In the genomic region with DNA sequence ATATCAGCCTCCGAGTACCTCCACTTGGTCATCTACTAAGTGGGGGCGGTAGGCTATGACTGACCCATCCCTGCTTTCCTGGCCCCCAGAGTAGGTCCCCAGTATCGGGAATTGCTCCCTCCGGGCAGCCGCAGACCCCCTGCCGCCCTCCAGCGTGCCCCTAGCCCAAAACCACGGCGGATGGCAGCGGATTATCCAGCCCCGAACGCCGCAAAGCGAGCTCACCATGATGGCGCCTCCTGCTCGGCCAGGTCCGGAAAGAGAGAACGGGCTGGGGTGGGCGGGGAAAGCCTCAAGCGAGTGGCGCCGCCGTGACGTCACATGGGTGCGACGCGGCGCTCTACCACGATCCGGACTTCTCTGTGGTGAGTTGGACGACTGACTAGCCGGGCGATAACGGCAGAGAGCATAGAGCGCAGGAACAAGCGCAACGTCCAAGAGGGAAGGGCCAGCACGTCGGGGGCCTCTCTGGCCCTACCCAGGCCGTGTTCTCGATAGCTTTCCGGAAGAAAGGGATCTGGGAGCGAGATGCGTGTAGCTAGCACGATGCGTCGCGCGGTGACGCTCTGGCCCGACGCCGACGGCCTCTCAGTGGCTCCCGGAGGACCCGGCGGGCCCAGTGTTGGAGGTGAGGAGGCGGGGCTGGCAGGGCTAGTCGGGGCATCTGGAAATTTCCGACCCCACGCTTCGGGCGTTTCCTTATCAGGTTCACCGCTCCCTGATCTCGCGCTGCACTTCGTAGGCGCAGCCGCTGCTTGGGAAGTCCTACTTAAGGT, we compare ENCODE assay signal across 1 cellular context.
TF ChIP-seq lines count a peak whose summit lies in the region.

Gene RPL18 (minus strand): TSS at position 263 of the 776 bp plus-strand sequence. CDS start 35 bp downstream, at position 228.
Gene SPHK2 (plus strand): TSS at position 591 of the 776 bp plus-strand sequence. CDS start 1,009 bp downstream, outside the sequence.

TF ChIP-seq in K562, 482 proteins besides CTCF, POLR2A, EP300 and RAD21 (continued from another document and continues in another):
- peak; percentile 74 to 79 for TF ChIP-seq E2F6 (IDR thresholded peaks at IDR 0.05; ENCODE audit: borderline replicate concordance in 1 of 2, extremely low read depth in 1 of 2, insufficient read depth in 1 of 2, insufficient read length in 1 of 2, low read depth in 1 of 2, low read length in 1 of 2, poor library complexity in 1 of 2, severe bottlenecking in 1 of 2)
- TF ChIP-seq, protein P1, sequence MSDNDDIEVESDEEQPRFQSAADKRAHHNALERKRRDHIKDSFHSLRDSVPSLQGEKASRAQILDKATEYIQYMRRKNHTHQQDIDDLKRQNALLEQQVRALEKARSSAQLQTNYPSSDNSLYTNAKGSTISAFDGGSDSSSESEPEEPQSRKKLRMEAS (CRISPR knock-in tag; IDR thresholded peaks at IDR 0.05), result peak; percentile 95
- TF ChIP-seq THAP12 (CRISPR knock-in tag; IDR thresholded peaks at IDR 0.05), result peak; percentile 99
- TF ChIP-seq, protein P2, sequence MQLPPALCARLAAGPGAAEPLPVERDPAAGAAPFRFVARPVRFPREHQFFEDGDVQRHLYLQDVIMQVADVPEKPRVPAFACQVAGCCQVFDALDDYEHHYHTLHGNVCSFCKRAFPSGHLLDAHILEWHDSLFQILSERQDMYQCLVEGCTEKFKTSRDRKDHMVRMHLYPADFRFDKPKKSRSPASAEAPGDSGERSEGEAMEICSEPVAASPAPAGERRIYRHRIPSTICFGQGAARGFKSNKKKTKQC (CRISPR knock-in tag; IDR thresholded peaks at IDR 0.05), result 0 out of 2 replicates have a peak, but pooled peaks have one; percentile 48
- TF ChIP-seq, protein P3, sequence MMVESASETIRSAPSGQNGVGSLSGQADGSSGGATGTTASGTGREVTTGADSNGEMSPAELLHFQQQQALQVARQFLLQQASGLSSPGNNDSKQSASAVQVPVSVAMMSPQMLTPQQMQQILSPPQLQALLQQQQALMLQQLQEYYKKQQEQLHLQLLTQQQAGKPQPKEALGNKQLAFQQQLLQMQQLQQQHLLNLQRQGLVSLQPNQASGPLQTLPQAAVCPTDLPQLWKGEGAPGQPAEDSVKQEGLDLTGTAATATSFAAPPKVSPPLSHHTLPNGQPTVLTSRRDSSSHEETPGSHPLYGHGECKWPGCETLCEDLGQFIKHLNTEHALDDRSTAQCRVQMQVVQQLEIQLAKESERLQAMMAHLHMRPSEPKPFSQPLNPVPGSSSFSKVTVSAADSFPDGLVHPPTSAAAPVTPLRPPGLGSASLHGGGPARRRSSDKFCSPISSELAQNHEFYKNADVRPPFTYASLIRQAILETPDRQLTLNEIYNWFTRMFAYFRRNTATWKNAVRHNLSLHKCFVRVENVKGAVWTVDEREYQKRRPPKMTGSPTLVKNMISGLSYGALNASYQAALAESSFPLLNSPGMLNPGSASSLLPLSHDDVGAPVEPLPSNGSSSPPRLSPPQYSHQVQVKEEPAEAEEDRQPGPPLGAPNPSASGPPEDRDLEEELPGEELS (CRISPR knock-in tag; IDR thresholded peaks at IDR 0.05; ENCODE audit: borderline replicate concordance), result 0 out of 2 replicates have a peak, but pooled peaks have one; percentile 67
- TF ChIP-seq, protein P4, sequence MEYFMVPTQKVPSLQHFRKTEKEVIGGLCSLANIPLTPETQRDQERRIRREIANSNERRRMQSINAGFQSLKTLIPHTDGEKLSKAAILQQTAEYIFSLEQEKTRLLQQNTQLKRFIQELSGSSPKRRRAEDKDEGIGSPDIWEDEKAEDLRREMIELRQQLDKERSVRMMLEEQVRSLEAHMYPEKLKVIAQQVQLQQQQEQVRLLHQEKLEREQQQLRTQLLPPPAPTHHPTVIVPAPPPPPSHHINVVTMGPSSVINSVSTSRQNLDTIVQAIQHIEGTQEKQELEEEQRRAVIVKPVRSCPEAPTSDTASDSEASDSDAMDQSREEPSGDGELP (CRISPR knock-in tag; IDR thresholded peaks at IDR 0.05; ENCODE audit: borderline replicate concordance), result peak; percentile 95
- peak; percentile 61; the same call in 1 of the 2 replicates for TF ChIP-seq SMARCA4 (IDR thresholded peaks at IDR 0.05)
- 0 out of 2 replicates have a peak, but pooled peaks have one; percentile 55 for TF ChIP-seq ZNF24 (IDR thresholded peaks at IDR 0.05)
- TF ChIP-seq MTA1 (IDR thresholded peaks at IDR 0.05; ENCODE audit: borderline replicate concordance), result peak; percentile 100
- no peak for TF ChIP-seq ZNF143 (CRISPR knock-in tag; IDR thresholded peaks at IDR 0.05)
- TF ChIP-seq MTA2 (IDR thresholded peaks at IDR 0.05; ENCODE audit: low read depth), result no peak
- no peak for TF ChIP-seq XRCC4 (IDR thresholded peaks at IDR 0.05; ENCODE audit: extremely low read depth, insufficient read depth, insufficient read length)
- no peak for TF ChIP-seq KAT2B (IDR thresholded peaks at IDR 0.05; ENCODE audit: low read depth, low read length)
- no peak for TF ChIP-seq RUNX1 (IDR thresholded peaks at IDR 0.05; ENCODE audit: low read depth)
- TF ChIP-seq, protein P5, sequence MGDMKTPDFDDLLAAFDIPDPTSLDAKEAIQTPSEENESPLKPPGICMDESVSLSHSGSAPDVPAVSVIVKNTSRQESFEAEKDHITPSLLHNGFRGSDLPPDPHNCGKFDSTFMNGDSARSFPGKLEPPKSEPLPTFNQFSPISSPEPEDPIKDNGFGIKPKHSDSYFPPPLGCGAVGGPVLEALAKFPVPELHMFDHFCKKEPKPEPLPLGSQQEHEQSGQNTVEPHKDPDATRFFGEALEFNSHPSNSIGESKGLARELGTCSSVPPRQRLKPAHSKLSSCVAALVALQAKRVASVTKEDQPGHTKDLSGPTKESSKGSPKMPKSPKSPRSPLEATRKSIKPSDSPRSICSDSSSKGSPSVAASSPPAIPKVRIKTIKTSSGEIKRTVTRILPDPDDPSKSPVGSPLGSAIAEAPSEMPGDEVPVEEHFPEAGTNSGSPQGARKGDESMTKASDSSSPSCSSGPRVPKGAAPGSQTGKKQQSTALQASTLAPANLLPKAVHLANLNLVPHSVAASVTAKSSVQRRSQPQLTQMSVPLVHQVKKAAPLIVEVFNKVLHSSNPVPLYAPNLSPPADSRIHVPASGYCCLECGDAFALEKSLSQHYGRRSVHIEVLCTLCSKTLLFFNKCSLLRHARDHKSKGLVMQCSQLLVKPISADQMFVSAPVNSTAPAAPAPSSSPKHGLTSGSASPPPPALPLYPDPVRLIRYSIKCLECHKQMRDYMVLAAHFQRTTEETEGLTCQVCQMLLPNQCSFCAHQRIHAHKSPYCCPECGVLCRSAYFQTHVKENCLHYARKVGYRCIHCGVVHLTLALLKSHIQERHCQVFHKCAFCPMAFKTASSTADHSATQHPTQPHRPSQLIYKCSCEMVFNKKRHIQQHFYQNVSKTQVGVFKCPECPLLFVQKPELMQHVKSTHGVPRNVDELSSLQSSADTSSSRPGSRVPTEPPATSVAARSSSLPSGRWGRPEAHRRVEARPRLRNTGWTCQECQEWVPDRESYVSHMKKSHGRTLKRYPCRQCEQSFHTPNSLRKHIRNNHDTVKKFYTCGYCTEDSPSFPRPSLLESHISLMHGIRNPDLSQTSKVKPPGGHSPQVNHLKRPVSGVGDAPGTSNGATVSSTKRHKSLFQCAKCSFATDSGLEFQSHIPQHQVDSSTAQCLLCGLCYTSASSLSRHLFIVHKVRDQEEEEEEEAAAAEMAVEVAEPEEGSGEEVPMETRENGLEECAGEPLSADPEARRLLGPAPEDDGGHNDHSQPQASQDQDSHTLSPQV (IDR thresholded peaks at IDR 0.05), result no peak
- no peak for TF ChIP-seq ZNF431 (CRISPR knock-in tag; IDR thresholded peaks at IDR 0.05)
- TF ChIP-seq SAP30 (IDR thresholded peaks at IDR 0.05; ENCODE audit: borderline replicate concordance, insufficient read depth, low read depth, low read length, poor library complexity, severe bottlenecking), result peak; percentile 56
- peak; percentile 54 for TF ChIP-seq MEIS2 (IDR thresholded peaks at IDR 0.05; ENCODE audit: partially characterized antibody)
- TF ChIP-seq, protein P6, sequence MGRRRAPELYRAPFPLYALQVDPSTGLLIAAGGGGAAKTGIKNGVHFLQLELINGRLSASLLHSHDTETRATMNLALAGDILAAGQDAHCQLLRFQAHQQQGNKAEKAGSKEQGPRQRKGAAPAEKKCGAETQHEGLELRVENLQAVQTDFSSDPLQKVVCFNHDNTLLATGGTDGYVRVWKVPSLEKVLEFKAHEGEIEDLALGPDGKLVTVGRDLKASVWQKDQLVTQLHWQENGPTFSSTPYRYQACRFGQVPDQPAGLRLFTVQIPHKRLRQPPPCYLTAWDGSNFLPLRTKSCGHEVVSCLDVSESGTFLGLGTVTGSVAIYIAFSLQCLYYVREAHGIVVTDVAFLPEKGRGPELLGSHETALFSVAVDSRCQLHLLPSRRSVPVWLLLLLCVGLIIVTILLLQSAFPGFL (CRISPR knock-in tag; IDR thresholded peaks at IDR 0.05), result no peak
- peak; percentile 94 for TF ChIP-seq HCFC1 (IDR thresholded peaks at IDR 0.05; ENCODE audit: low read depth, low read length)
- 0 out of 2 replicates have a peak, but pooled peaks have one; percentile 85 for TF ChIP-seq HLTF (IDR thresholded peaks at IDR 0.05)
- no peak for TF ChIP-seq EZH2 (IDR thresholded peaks at IDR 0.05; ENCODE audit: borderline replicate concordance, low read depth, low read length)
- peak; percentile 92 for TF ChIP-seq ARID4B (CRISPR knock-in tag; IDR thresholded peaks at IDR 0.05)
- TF ChIP-seq POLR2G (IDR thresholded peaks at IDR 0.05; ENCODE audit: low read depth, low read length), result peak; percentile 100
- peak; percentile 49; the same call in 1 of the 2 replicates for TF ChIP-seq FOXP1 (CRISPR knock-in tag; IDR thresholded peaks at IDR 0.05)
- no peak for TF ChIP-seq KLF16 (IDR thresholded peaks at IDR 0.05)
- TF ChIP-seq TBP (optimal IDR thresholded peaks at IDR 0.05; ENCODE audit: low read depth, low read length), result no peak
- no peak for TF ChIP-seq SMAD2 (IDR thresholded peaks at IDR 0.05; ENCODE audit: low read depth, low read length)
- peak; percentile 88 for TF ChIP-seq POLR2AphosphoS2 (IDR thresholded peaks at IDR 0.05; ENCODE audit: low read length)
- peak; percentile 91 for TF ChIP-seq NR2C1 (IDR thresholded peaks at IDR 0.05)
- TF ChIP-seq NR2C1 (tag; IDR thresholded peaks at IDR 0.05), result peak; percentile 83
- TF ChIP-seq ZFP36 (IDR thresholded peaks at IDR 0.05; ENCODE audit: low read depth, low read length, partially characterized antibody), result peak; percentile 14
- TF ChIP-seq CCNT2 (IDR thresholded peaks at IDR 0.05; ENCODE audit: borderline replicate concordance, extremely low read depth, insufficient read length, low read depth, low read length), result peak; percentile 89
- no peak for TF ChIP-seq SNAPC5 (CRISPR knock-in tag; IDR thresholded peaks at IDR 0.05)
- peak; percentile 5 for TF ChIP-seq MAFK (IDR thresholded peaks at IDR 0.05; ENCODE audit: low read length)
- no peak; the same call in 1 of the 2 replicates for TF ChIP-seq ZBTB1 (CRISPR knock-in tag; IDR thresholded peaks at IDR 0.05; ENCODE audit: borderline replicate concordance, low read depth)
- TF ChIP-seq TARDBP (IDR thresholded peaks at IDR 0.05), result 0 out of 2 replicates have a peak, but pooled peaks have one; percentile 58
- no peak for TF ChIP-seq STAT5A (IDR thresholded peaks at IDR 0.05; ENCODE audit: borderline replicate concordance, low read length)
